11 cellular contexts compared by ENCODE assay signal in the genomic region with DNA sequence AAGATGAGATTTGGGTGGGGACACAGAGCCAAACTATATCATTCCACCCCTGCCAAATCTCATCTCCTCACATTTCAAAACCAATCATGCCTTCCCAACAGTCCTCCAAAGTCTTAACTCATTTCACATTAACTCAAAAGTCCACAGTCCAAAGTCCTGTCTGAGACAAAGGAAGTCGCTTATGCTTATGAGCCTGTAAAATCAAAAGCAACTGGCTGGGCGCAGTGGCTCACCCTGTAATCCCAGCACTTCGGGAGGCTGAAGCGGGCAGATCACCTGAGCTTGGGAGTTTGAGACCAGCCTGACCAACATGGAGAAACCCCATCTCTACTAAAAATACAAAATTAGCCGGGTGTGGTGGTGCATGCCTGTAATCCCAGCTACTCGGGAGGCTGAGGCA. TPM values are rescaled to one million over a fixed set of nuclear protein-coding genes. Genes with fewer than 3 reads are reported as not detected.
DNase-seq lines count a peak whose midpoint lies in the region; ATAC-seq, FAIRE-seq and TF ChIP-seq lines count a peak whose summit lies in the region.
"Not testable (repeated sequence)": the region's sequence is repeated elsewhere in the genome, so short reads cannot be mapped to it uniquely, and the experiment has no call there.
"Had no signal": no experiment of that assay in that cellular context is flagged by ENCODE, and none has a peak within 500 bp of the region (broad histone marks: within the 10 kb centered on the region; RNA-seq: fewer than 3 reads in every experiment).

No MANE protein-coding gene starts in this region.

- not testable (repeated sequence) for H3K27me3 ChIP-seq in colonic mucosa; small intestine (ENCODE audit: control insufficient read depth in 2 of 2, insufficient read depth in 2 of 2, low read length in 2 of 2)

- not testable (repeated sequence) for H3K4me1 ChIP-seq in colonic mucosa; small intestine (ENCODE audit: control insufficient read depth in 2 of 2, insufficient read depth in 1 of 2, low read depth in 1 of 2, low read length in 1 of 2)

- H3K27ac ChIP-seq in colonic mucosa, result peak overlapping the region; percentile 68
- peak overlapping the region; percentile 18 to 73 for H3K27ac ChIP-seq in small intestine (ENCODE audit: low read depth in 1 of 2, low read length in 1 of 2)

- intact Hi-C loops in colonic mucosa (cut with DNase I); natural killer cell (cut with micrococcal nuclease): not testable (repeated sequence)

- H3K4me1 Mint-ChIP-seq in immature natural killer cell (peaks cover 63 to 72% of the 10 kb centered on the region in 2 donors), natural killer cell (peaks cover 50 to 63% of the 10 kb centered on the region in 2 donors)

- H3K4me3 Mint-ChIP-seq in immature natural killer cell (peak overlapping the region in 4 of 5 donors; percentile 68 to 86 (median 80)), natural killer cell (peak overlapping the region; percentile 1)

- not testable (repeated sequence) for H3K27me3 Mint-ChIP-seq in immature natural killer cell (ENCODE audit: low read depth in 3 of 3)
- peaks cover 0 to 12% of the 10 kb centered on the region in 2 donors for H3K27me3 Mint-ChIP-seq in natural killer cell (ENCODE audit: low read depth in 2 of 2)

- not testable (repeated sequence) for H3K9me3 ChIP-seq in colonic mucosa; small intestine (ENCODE audit: control insufficient read depth, low read depth)

- H3K4me3 ChIP-seq in colonic mucosa; small intestine (ENCODE audit: low read depth in 1 of 2, low read length in 2 of 2): not testable (repeated sequence)

- not testable (repeated sequence) for H3K9ac ChIP-seq in colonic mucosa (ENCODE audit: low read depth in 2 of 2, low read length in 2 of 2)

- not testable (repeated sequence) for H3K36me3 Mint-ChIP-seq in immature natural killer cell, natural killer cell

- peak overlapping the region in 5 of 6 donors; percentile 51 to 89 (median 83) for H3K27ac Mint-ChIP-seq in immature natural killer cell
- peak overlapping the region in 1 of 2 donors; percentile 80 for H3K27ac Mint-ChIP-seq in natural killer cell

- not testable (repeated sequence) for FAIRE-seq in small intestine (lab: Jason Lieb, UNC)

- TF ChIP-seq CTCF in colonic mucosa (IDR thresholded peaks at IDR 0.05); natural killer cell (IDR thresholded peaks at IDR 0.05): not testable (repeated sequence)

- DNase-seq in HT-29 (ENCODE audit: low spot score) (peak; percentile 34), colonic mucosa (peak; percentile 80), mesenteric fat pad (ENCODE audit: low spot score) (peak; percentile 43), small intestine (peak; percentile 98)
- DNase-seq in immature natural killer cell, natural killer cell: not testable (repeated sequence)

- not testable (repeated sequence) for H3K9me3 Mint-ChIP-seq in immature natural killer cell, natural killer cell

- WGBS in small intestine, 3 donors, result 15 to 70% (median 41%) methylated on average over 6 of the region's 6 CpGs

- H3K36me3 ChIP-seq in colonic mucosa; small intestine (ENCODE audit: control insufficient read depth in 2 of 2, insufficient read depth in 2 of 2, low read length in 2 of 2): not testable (repeated sequence)

- ATAC-seq in natural killer cell, result not testable (repeated sequence)

RNA-seq across cellular contexts. Expression of a gene that starts 1.4 kb away (rescaled TPM):
- total RNA-seq in HT-29 (2014; rRNA removed; shearing (Covaris generic)), result not detected in 2 replicates
- total RNA-seq in colonic mucosa (1 to 10 TPM in 1 of 2 donors, under 1 TPM in 1; 0.32 to 1.1 TPM), mesenteric fat pad (not detected), natural killer cell (under 1 TPM; 0.07 to 0.25 (median 0.20) TPM)
- polyA plus RNA-seq in immature natural killer cell (under 1 TPM in 2 of 3 donors, not detected in 1; 0.20 to 0.59 TPM), small intestine (under 1 TPM in 2 of 3 donors, not detected in 1; 0.27 TPM)
- total RNA-seq: A673; CD8-positive, alpha-beta T cell; GM23338; HT1080; IMR-90 had no signal
- polyA plus RNA-seq: GM23338 had no signal

RNA-seq across cellular contexts. Expression of a gene that starts 3.3 kb away (rescaled TPM):
- total RNA-seq in HT-29 (2014; rRNA removed; shearing (Covaris generic)), result 37.0 and 43.6 TPM in 2 replicates
- total RNA-seq in colonic mucosa (100 to 1,000 TPM; 124 to 149 TPM), mesenteric fat pad (39.4 TPM), natural killer cell (100 to 1,000 TPM; 251 to 313 (median 312) TPM)
- polyA plus RNA-seq in immature natural killer cell (100 to 1,000 TPM; 190 to 290 (median 205) TPM), small intestine (100 to 1,000 TPM in 2 of 3 donors, 10 to 100 TPM in 1; 83.5 to 231 (median 191) TPM)

RNA-seq across cellular contexts. Expression of a gene that starts 14.4 kb away (rescaled TPM):
- total RNA-seq in HT-29 (2014; rRNA removed; shearing (Covaris generic)), result 9.5 and 19.5 TPM in 2 replicates
- total RNA-seq in colonic mucosa, result 10 to 100 TPM in 1 of 2 donors, 1 to 10 TPM in 1; 5.8 to 11.2 TPM
- 10 to 100 TPM; 23.2 to 32.8 (median 23.7) TPM for polyA plus RNA-seq in immature natural killer cell
- 7.6 TPM for total RNA-seq in mesenteric fat pad
- 10 to 100 TPM in 1 of 3 donors, 1 to 10 TPM in 2; 5.0 to 11.4 (median 7.2) TPM for total RNA-seq in natural killer cell
- polyA plus RNA-seq in small intestine, result 10 to 100 TPM in 2 of 3 donors, 1 to 10 TPM in 1; 7.4 to 13.2 (median 10.7) TPM

RNA-seq across cellular contexts. Expression of a gene that starts 32.1 kb away (rescaled TPM):
- total RNA-seq in HT-29 (2014; rRNA removed; shearing (Covaris generic)), result 22.0 and 23.5 TPM in 2 replicates
- total RNA-seq in colonic mucosa (10 to 100 TPM in 1 of 2 donors, 1 to 10 TPM in 1; 7.8 to 38.8 TPM), mesenteric fat pad (0.39 TPM), natural killer cell (1 to 10 TPM; 2.7 to 4.0 (median 2.9) TPM)
- polyA plus RNA-seq in immature natural killer cell (under 1 TPM in 2 of 3 donors, not detected in 1; 0.50 to 0.71 TPM), small intestine (10 to 100 TPM in 1 of 3 donors, 1 to 10 TPM in 1, under 1 TPM in 1; 0.27 to 13.8 (median 1.1) TPM)
